In the genomic region with DNA sequence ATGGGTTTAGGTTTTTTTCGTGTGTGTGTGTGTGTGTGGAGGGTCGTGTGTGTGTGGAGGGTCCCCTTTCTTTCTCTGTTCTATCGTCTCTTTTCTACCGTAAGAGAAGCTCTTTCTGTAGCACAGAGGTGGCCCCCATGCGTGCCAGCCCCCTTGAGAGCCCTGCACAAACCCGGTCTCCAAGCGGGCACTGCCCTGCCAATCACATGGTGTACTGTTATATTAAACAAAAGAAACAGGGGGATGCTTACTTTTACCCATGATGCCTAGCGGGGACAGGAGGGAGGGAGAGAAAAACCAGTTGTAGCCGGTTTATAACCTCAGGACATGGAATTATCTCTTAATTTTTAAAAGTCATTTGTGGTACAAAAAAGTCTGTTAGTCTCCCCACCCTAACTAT, we compare ENCODE assay signal across 1 cellular context.
TF ChIP-seq lines count a peak whose summit lies in the region.

No MANE protein-coding gene starts in this region.

TF ChIP-seq in GM23338, 12 proteins besides CTCF, POLR2A, EP300 and RAD21 (continued from another document):
- TF ChIP-seq, protein P1, sequence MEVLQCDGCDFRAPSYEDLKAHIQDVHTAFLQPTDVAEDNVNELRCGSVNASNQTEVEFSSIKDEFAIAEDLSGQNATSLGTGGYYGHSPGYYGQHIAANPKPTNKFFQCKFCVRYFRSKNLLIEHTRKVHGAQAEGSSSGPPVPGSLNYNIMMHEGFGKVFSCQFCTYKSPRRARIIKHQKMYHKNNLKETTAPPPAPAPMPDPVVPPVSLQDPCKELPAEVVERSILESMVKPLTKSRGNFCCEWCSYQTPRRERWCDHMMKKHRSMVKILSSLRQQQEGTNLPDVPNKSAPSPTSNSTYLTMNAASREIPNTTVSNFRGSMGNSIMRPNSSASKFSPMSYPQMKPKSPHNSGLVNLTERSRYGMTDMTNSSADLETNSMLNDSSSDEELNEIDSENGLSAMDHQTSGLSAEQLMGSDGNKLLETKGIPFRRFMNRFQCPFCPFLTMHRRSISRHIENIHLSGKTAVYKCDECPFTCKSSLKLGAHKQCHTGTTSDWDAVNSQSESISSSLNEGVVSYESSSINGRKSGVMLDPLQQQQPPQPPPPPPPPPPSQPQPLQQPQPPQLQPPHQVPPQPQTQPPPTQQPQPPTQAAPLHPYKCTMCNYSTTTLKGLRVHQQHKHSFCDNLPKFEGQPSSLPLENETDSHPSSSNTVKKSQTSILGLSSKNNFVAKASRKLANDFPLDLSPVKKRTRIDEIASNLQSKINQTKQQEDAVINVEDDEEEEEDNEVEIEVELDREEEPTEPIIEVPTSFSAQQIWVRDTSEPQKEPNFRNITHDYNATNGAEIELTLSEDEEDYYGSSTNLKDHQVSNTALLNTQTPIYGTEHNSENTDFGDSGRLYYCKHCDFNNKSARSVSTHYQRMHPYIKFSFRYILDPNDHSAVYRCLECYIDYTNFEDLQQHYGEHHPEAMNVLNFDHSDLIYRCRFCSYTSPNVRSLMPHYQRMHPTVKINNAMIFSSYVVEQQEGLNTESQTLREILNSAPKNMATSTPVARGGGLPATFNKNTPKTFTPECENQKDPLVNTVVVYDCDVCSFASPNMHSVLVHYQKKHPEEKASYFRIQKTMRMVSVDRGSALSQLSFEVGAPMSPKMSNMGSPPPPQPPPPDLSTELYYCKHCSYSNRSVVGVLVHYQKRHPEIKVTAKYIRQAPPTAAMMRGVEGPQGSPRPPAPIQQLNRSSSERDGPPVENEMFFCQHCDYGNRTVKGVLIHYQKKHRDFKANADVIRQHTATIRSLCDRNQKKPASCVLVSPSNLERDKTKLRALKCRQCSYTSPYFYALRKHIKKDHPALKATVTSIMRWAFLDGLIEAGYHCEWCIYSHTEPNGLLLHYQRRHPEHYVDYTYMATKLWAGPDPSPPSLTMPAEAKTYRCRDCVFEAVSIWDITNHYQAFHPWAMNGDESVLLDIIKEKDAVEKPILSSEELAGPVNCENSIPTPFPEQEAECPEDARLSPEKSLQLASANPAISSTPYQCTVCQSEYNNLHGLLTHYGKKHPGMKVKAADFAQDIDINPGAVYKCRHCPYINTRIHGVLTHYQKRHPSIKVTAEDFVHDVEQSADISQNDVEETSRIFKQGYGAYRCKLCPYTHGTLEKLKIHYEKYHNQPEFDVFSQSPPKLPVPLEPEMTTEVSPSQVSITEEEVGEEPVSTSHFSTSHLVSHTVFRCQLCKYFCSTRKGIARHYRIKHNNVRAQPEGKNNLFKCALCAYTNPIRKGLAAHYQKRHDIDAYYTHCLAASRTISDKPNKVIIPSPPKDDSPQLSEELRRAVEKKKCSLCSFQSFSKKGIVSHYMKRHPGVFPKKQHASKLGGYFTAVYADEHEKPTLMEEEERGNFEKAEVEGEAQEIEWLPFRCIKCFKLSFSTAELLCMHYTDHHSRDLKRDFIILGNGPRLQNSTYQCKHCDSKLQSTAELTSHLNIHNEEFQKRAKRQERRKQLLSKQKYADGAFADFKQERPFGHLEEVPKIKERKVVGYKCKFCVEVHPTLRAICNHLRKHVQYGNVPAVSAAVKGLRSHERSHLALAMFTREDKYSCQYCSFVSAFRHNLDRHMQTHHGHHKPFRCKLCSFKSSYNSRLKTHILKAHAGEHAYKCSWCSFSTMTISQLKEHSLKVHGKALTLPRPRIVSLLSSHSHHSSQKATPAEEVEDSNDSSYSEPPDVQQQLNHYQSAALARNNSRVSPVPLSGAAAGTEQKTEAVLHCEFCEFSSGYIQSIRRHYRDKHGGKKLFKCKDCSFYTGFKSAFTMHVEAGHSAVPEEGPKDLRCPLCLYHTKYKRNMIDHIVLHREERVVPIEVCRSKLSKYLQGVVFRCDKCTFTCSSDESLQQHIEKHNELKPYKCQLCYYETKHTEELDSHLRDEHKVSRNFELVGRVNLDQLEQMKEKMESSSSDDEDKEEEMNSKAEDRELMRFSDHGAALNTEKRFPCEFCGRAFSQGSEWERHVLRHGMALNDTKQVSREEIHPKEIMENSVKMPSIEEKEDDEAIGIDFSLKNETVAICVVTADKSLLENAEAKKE (CRISPR knock-in tag; IDR thresholded peaks at IDR 0.05) = no peak
- TF ChIP-seq JUNB (IDR thresholded peaks at IDR 0.05; ENCODE audit: unreplicated experiment) (no peak), ZNF114 (CRISPR knock-in tag; IDR thresholded peaks at IDR 0.05) (no peak)
TF ChIP-seq in GM23338: peak in this region for 0.
